In genomic region chr17:183021-183420, GRCh38 we compare ENCODE assay signal across 1 cellular context.
TF ChIP-seq lines count a peak whose summit lies in the region.

No MANE protein-coding gene starts in this region.

TF ChIP-seq in H1, 55 proteins besides CTCF, POLR2A, EP300 and RAD21 (continued from another document):
- TF ChIP-seq KDM5A (IDR thresholded peaks at IDR 0.05; ENCODE audit: low read length) (no peak), TAF1 (IDR thresholded peaks at IDR 0.05; ENCODE audit: low read depth, low read length) (no peak), KDM4A (IDR thresholded peaks at IDR 0.05; ENCODE audit: low read depth, low read length, severe bottlenecking) (no peak), USF2 (IDR thresholded peaks at IDR 0.05; ENCODE audit: low read length) (no peak)
